11 cellular contexts compared by ENCODE assay signal in genomic region chr2:136394136-136395060, GRCh38.
DNase-seq lines count a peak whose midpoint lies in the region; ATAC-seq lines count a peak whose summit lies in the region.
"Had no signal": no experiment of that assay in that cellular context is flagged by ENCODE, and none has a peak within 500 bp of the region (broad histone marks: within the 10 kb centered on the region; RNA-seq: fewer than 3 reads in every experiment).

No MANE protein-coding gene starts in this region.

- H3K4me3 Mint-ChIP-seq in T-helper 1 cell treated with Interleukin-12 subunit alpha and Interleukin-12 subunit beta and Interleukin-4 antibody, amounts not matched to agents 30 μg/mL and 1 μg/mL, for 36 hours: no peak overlapping the region

- H3K27me3 Mint-ChIP-seq in T-helper 1 cell treated with Interleukin-12 subunit alpha and Interleukin-12 subunit beta and Interleukin-4 antibody, amounts not matched to agents 30 μg/mL and 1 μg/mL, for 36 hours (ENCODE audit: low read depth): no peaks in the 10 kb centered on the region

- H3K36me3 Mint-ChIP-seq in T-helper 1 cell treated with Interleukin-12 subunit alpha and Interleukin-12 subunit beta and Interleukin-4 antibody, amounts not matched to agents 30 μg/mL and 1 μg/mL, for 36 hours (ENCODE audit: low read depth): no peaks in the 10 kb centered on the region

- DNase-seq in T-helper 1 cell: no peak
- no peak for DNase-seq in stimulated activated naive CD8-positive, alpha-beta T cell treated with anti-CD3 and anti-CD28 coated beads, Interleukin-15, Interleukin-2, amounts not matched to agents 100 U/mL and 50 U/mL, for 24 hours
- DNase-seq in OCI-M2 (lab: John Stamatoyannopoulos, UW; ENCODE audit: unreplicated experiment): no peak
- DNase-seq in NCI-H187 treated with DMSO at 0.1 percent for 48 hours (lab: John Stamatoyannopoulos, UW): no peak
- no peak for DNase-seq in NCI-H526 treated with DMSO at 0.1 percent for 48 hours (lab: John Stamatoyannopoulos, UW)
- DNase-seq: effector CD8-positive, alpha-beta T cell had no signal

- peak overlapping the region; percentile 24 for H3K27ac Mint-ChIP-seq in T-helper 1 cell treated with Interleukin-12 subunit alpha and Interleukin-12 subunit beta and Interleukin-4 antibody, amounts not matched to agents 30 μg/mL and 1 μg/mL, for 36 hours

- ATAC-seq in GM21825 (IDR thresholded peaks at IDR 0.05; ENCODE audit: unreplicated experiment) (peak; percentile 61), HG03521 (IDR thresholded peaks at IDR 0.05; ENCODE audit: unreplicated experiment) (peak; percentile 48)
- ATAC-seq in stimulated activated naive CD8-positive, alpha-beta T cell treated with anti-CD3 and anti-CD28 coated beads, Interleukin-15, Interleukin-2, amounts not matched to agents 100 U/mL and 50 U/mL, for 24 hours: peak; percentile 30
- ATAC-seq: sciatic nerve, SK-N-SH treated with all-trans-retinoic acid at 6 μM for 48 hours had no signal

- peaks cover 23% of the 10 kb centered on the region for H3K4me1 Mint-ChIP-seq in T-helper 1 cell treated with Interleukin-12 subunit alpha and Interleukin-12 subunit beta and Interleukin-4 antibody, amounts not matched to agents 30 μg/mL and 1 μg/mL, for 36 hours (ENCODE audit: low read depth)

- H3K9me3 Mint-ChIP-seq in T-helper 1 cell treated with Interleukin-12 subunit alpha and Interleukin-12 subunit beta and Interleukin-4 antibody, amounts not matched to agents 30 μg/mL and 1 μg/mL, for 36 hours: no peaks in the 10 kb centered on the region
